ENCODE assay signal across 8 cellular contexts in the genomic region with DNA sequence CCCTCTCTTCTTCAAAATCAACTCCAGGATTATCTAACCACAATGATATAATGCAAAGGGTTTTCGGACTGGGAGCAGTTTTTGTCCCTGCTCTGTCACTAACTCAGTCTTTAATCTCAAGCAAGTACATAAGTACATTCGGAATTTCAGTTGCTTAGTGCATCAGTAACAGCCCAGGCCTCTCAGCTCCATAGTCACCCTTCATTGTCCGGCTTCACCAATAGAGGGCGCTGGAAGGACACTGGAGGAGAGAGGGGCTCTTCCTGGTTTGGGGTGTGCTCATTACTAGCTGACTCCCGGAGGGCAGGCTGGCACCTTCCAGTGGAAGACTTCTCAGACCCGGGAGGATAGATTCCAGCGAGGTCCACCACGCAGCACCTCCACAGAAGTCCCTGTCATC.
DNase-seq lines count a peak whose midpoint lies in the region; ATAC-seq, FAIRE-seq and TF ChIP-seq lines count a peak whose summit lies in the region.

No MANE protein-coding gene starts in this region.

- TF ChIP-seq CTCF in astrocyte (IDR thresholded peaks at IDR 0.05; ENCODE audit: insufficient read depth, low read depth, low read length): peak; percentile 32

- no peak overlapping the region for H3K4ac ChIP-seq in mesendoderm (ENCODE audit: low read depth, low read length)

- no peak overlapping the region for H3K4me3 Mint-ChIP-seq in astrocyte (ENCODE audit: unreplicated experiment)
- no peak overlapping the region for H3K4me3 Mint-ChIP-seq in T-helper 2 cell treated with Interferon-gamma antibody and Interleukin-4, amounts not matched to agents 5 μg/mL and 100 μg/mL, for 36 hours

- H2BK120ac ChIP-seq in mesendoderm (ENCODE audit: low read depth, low read length): no peak overlapping the region

- no peak overlapping the region for H2AK5ac ChIP-seq in mesendoderm (ENCODE audit: low read length)

- H3K23ac ChIP-seq in mesendoderm (ENCODE audit: low read length): no peak overlapping the region

- FAIRE-seq in GM12892 (lab: Jason Lieb, UNC) (peak; percentile 64), astrocyte (lab: Jason Lieb, UNC) (no peak)

- H3K4me1 Mint-ChIP-seq in astrocyte (ENCODE audit: low read depth, unreplicated experiment): peaks cover 2% of the 10 kb centered on the region
- H3K4me1 Mint-ChIP-seq in T-helper 2 cell treated with Interferon-gamma antibody and Interleukin-4, amounts not matched to agents 5 μg/mL and 100 μg/mL, for 36 hours (ENCODE audit: low read depth): no peaks in the 10 kb centered on the region

- no peaks in the 10 kb centered on the region for H4K20me1 ChIP-seq in astrocyte (ENCODE audit: insufficient read depth, low read length)

- no peaks in the 10 kb centered on the region for H3K36me3 ChIP-seq in astrocyte (ENCODE audit: insufficient read depth, low read length)
- no peaks in the 10 kb centered on the region for H3K36me3 ChIP-seq in mesendoderm (ENCODE audit: control insufficient read depth, insufficient read depth, low read length)

- no peak overlapping the region for H2BK15ac ChIP-seq in mesendoderm (replicated peaks; ENCODE audit: low read depth)

- H3K27me3 ChIP-seq in astrocyte (ENCODE audit: insufficient read depth, low read length) (no peaks in the 10 kb centered on the region), mesendoderm (ENCODE audit: insufficient read depth, low read length, poor library complexity) (no peaks in the 10 kb centered on the region)

- no peak overlapping the region for H3K18ac ChIP-seq in mesendoderm (ENCODE audit: low read length)

- H4K5ac ChIP-seq in mesendoderm (ENCODE audit: low read length): no peak overlapping the region

- H3K9me3 ChIP-seq in astrocyte (ENCODE audit: insufficient read depth, low read depth, low read length): no peaks in the 10 kb centered on the region

- no peaks in the 10 kb centered on the region for H3K27me3 Mint-ChIP-seq in astrocyte (ENCODE audit: low read depth, unreplicated experiment)
- H3K27me3 Mint-ChIP-seq in T-helper 2 cell treated with Interferon-gamma antibody and Interleukin-4, amounts not matched to agents 5 μg/mL and 100 μg/mL, for 36 hours (ENCODE audit: low read depth): no peaks in the 10 kb centered on the region

- no peak for TF ChIP-seq POLR2A in GM12892 (IDR thresholded peaks at IDR 0.05; ENCODE audit: low read depth, low read length)

- peak; percentile 78 for ATAC-seq in HG02852 (IDR thresholded peaks at IDR 0.05; ENCODE audit: unreplicated experiment)

- H3K79me2 ChIP-seq in astrocyte (ENCODE audit: insufficient read depth, low read length): no peaks in the 10 kb centered on the region
- H3K79me2 ChIP-seq in mesendoderm (ENCODE audit: control insufficient read depth, insufficient read depth, low read length): no peaks in the 10 kb centered on the region

- H3K79me1 ChIP-seq in mesendoderm (ENCODE audit: low read length): no peaks in the 10 kb centered on the region

- no peak overlapping the region for H3K56ac ChIP-seq in mesendoderm (ENCODE audit: low read length)

- no peak overlapping the region for H2BK5ac ChIP-seq in mesendoderm (ENCODE audit: low read length)

- H4K8ac ChIP-seq in mesendoderm (ENCODE audit: low read depth, low read length): no peak overlapping the region

- DNase-seq in AG08396 (ENCODE audit: low spot score) (peak; percentile 3), GM12892 (ENCODE audit: insufficient read length) (no peak), NCI-H526 treated with DMSO at 0.1 percent for 48 hours (lab: John Stamatoyannopoulos, UW) (peak; percentile 17), astrocyte (ENCODE audit: low read depth) (peak; percentile 26), mesendoderm (peak; percentile 86), DMS79 treated with DMSO at 0.1 percent for 48 hours (lab: John Stamatoyannopoulos, UW) (no peak)
- no peak for DNase-seq in T-helper 2 cell treated with Interferon-gamma antibody and Interleukin-4, amounts not matched to agents 5 μg/mL and 100 μg/mL, for 36 hours (ENCODE audit: low spot score)

- no peak overlapping the region for H3K4me2 ChIP-seq in astrocyte (ENCODE audit: low read length)
- no peak overlapping the region for H3K4me2 ChIP-seq in mesendoderm (ENCODE audit: low read length)

- H3K9me3 Mint-ChIP-seq in astrocyte (ENCODE audit: unreplicated experiment): no peaks in the 10 kb centered on the region
- no peaks in the 10 kb centered on the region for H3K9me3 Mint-ChIP-seq in T-helper 2 cell treated with Interferon-gamma antibody and Interleukin-4, amounts not matched to agents 5 μg/mL and 100 μg/mL, for 36 hours

- H3K9ac ChIP-seq in astrocyte (ENCODE audit: low read length) (no peak overlapping the region), mesendoderm (ENCODE audit: low read length) (no peak overlapping the region)

- no peak overlapping the region for H3K27ac Mint-ChIP-seq in astrocyte (ENCODE audit: unreplicated experiment)
- H3K27ac Mint-ChIP-seq in T-helper 2 cell treated with Interferon-gamma antibody and Interleukin-4, amounts not matched to agents 5 μg/mL and 100 μg/mL, for 36 hours: no peak overlapping the region

- H3K4me3 ChIP-seq in astrocyte (ENCODE audit: insufficient read depth, low read depth, low read length) (no peak overlapping the region), mesendoderm (ENCODE audit: low read length) (no peak overlapping the region)

- H3K4me1 ChIP-seq in astrocyte (ENCODE audit: insufficient read depth, low read length) (no peaks in the 10 kb centered on the region), mesendoderm (ENCODE audit: control insufficient read depth, low read depth, low read length) (no peaks in the 10 kb centered on the region)

- H3K27ac ChIP-seq in astrocyte (ENCODE audit: low read depth, low read length) (no peak overlapping the region), mesendoderm (ENCODE audit: low read depth, low read length) (no peak overlapping the region)

- no CpG with 5 or more reads among the region's 8 CpGs for whole genome bisulfite sequencing in mesendoderm (ENCODE audit: extremely low coverage, insufficient coverage, low lambda C conversion rate)

- no peak overlapping the region for H2AFZ ChIP-seq in astrocyte (ENCODE audit: low read depth, low read length)

- no peaks in the 10 kb centered on the region for H3K36me3 Mint-ChIP-seq in astrocyte (ENCODE audit: low read depth, unreplicated experiment)
- H3K36me3 Mint-ChIP-seq in T-helper 2 cell treated with Interferon-gamma antibody and Interleukin-4, amounts not matched to agents 5 μg/mL and 100 μg/mL, for 36 hours (ENCODE audit: low read depth): no peaks in the 10 kb centered on the region

Comparison
In these comparisons a context has a peak if more than half of its experiments do, and no peak if none do; other contexts are left out.
1. DNase-seq: peak in AG08396 (single experiment), NCI-H526 treated with DMSO at 0.1 percent for 48 hours (single experiment), astrocyte (single experiment) and mesendoderm (single experiment); none in GM12892 (single experiment), T-helper 2 cell treated with Interferon-gamma antibody and Interleukin-4, amounts not matched to agents 5 μg/mL and 100 μg/mL, for 36 hours (single experiment) and DMS79 treated with DMSO at 0.1 percent for 48 hours (single experiment).